ENCODE assay signal across 26 cellular contexts in genomic region chr5:71836547-71837112, GRCh38.
DNase-seq lines count a peak whose midpoint lies in the region; ATAC-seq and TF ChIP-seq lines count a peak whose summit lies in the region.
"Had no signal": no experiment of that assay in that cellular context is flagged by ENCODE, and none has a peak within 500 bp of the region (broad histone marks: within the 10 kb centered on the region; RNA-seq: fewer than 3 reads in every experiment).

No MANE protein-coding gene starts in this region.

- no TSS peak for BruUV-seq in Calu3 (replicated peaks; lab: Mats Ljungman, UMichigan)

- H3K27ac ChIP-seq in endodermal cell (ENCODE audit: low read depth, low read length) (peak overlapping the region; percentile 12), osteoblast (ENCODE audit: low read depth, low read length) (no peak overlapping the region)
- H3K27ac ChIP-seq: epithelial cell of prostate, transverse colon had no signal

- H3K4me2 ChIP-seq in osteoblast (ENCODE audit: insufficient read depth, low read length): no peak overlapping the region

- H3K4me1 Mint-ChIP-seq in endodermal cell (peaks cover 7% of the 10 kb centered on the region), Calu3 (ENCODE audit: low read depth, unreplicated experiment) (no peaks in the 10 kb centered on the region), T-helper 17 cell (no peaks in the 10 kb centered on the region)
- H3K4me1 Mint-ChIP-seq: activated CD4-positive, alpha-beta T cell treated with anti-CD3 and anti-CD28 coated beads, Interleukin-2, amount 10 ng/mL, durations not matched to agents 24 days and 14 days; activated naive CD8-positive, alpha-beta T cell treated with anti-CD3 and anti-CD28 coated beads, Interleukin-2, amount 10 ng/mL, durations not matched to agents 7 days and 5 days; stimulated activated naive B cell treated with anti-CD40 and anti-IgM and Interleukin-4, amounts not matched to agents 10 μg/mL and 1 μg/mL and 100 μg/mL, for 72 hours had no signal

- H3K4me3 Mint-ChIP-seq in endodermal cell (no peak overlapping the region), Calu3 (ENCODE audit: low read depth, unreplicated experiment) (no peak overlapping the region), T-helper 17 cell (no peak overlapping the region)
- H3K4me3 Mint-ChIP-seq: activated CD4-positive, alpha-beta T cell treated with anti-CD3 and anti-CD28 coated beads, Interleukin-2, amount 10 ng/mL, durations not matched to agents 24 days and 14 days; activated naive CD8-positive, alpha-beta T cell treated with anti-CD3 and anti-CD28 coated beads, Interleukin-2, amount 10 ng/mL, durations not matched to agents 7 days and 5 days; CD4-positive, alpha-beta T cell; nephron; stimulated activated naive B cell treated with anti-CD40 and anti-IgM and Interleukin-4, amounts not matched to agents 10 μg/mL and 1 μg/mL and 100 μg/mL, for 72 hours had no signal

- ATAC-seq in HG03039 (IDR thresholded peaks at IDR 0.05; ENCODE audit: unreplicated experiment): no peak
- no peak for ATAC-seq in T-helper 17 cell
- ATAC-seq in esophagus mucosa: no peak
- ATAC-seq: left lobe of liver; stimulated activated naive B cell treated with anti-CD40 and anti-IgM and Interleukin-4, amounts not matched to agents 10 μg/mL and 1 μg/mL and 100 μg/mL, for 72 hours had no signal

- peaks cover 7% of the 10 kb centered on the region for H3K9me3 Mint-ChIP-seq in endodermal cell
- no peaks in the 10 kb centered on the region for H3K9me3 Mint-ChIP-seq in Calu3 (ENCODE audit: low read depth, unreplicated experiment)
- H3K9me3 Mint-ChIP-seq: activated CD4-positive, alpha-beta T cell treated with anti-CD3 and anti-CD28 coated beads, Interleukin-2, amount 10 ng/mL, durations not matched to agents 24 days and 14 days; activated naive CD8-positive, alpha-beta T cell treated with anti-CD3 and anti-CD28 coated beads, Interleukin-2, amount 10 ng/mL, durations not matched to agents 7 days and 5 days; CD4-positive, alpha-beta T cell; nephron; stimulated activated naive B cell treated with anti-CD40 and anti-IgM and Interleukin-4, amounts not matched to agents 10 μg/mL and 1 μg/mL and 100 μg/mL, for 72 hours had no signal

- H3K4me3 ChIP-seq in endodermal cell (ENCODE audit: low read length): no peak overlapping the region
- H3K4me3 ChIP-seq in osteoblast (ENCODE audit: insufficient read depth, low read length): no peak overlapping the region
- H3K4me3 ChIP-seq: transverse colon had no signal

- H3K36me3 Mint-ChIP-seq in endodermal cell (ENCODE audit: low read depth) (no peaks in the 10 kb centered on the region), Calu3 (ENCODE audit: insufficient read depth, unreplicated experiment) (no peaks in the 10 kb centered on the region), T-helper 17 cell (ENCODE audit: low read depth) (no peaks in the 10 kb centered on the region)
- H3K36me3 Mint-ChIP-seq: activated naive CD8-positive, alpha-beta T cell treated with anti-CD3 and anti-CD28 coated beads, Interleukin-2, amount 10 ng/mL, durations not matched to agents 7 days and 5 days; stimulated activated naive B cell treated with anti-CD40 and anti-IgM and Interleukin-4, amounts not matched to agents 10 μg/mL and 1 μg/mL and 100 μg/mL, for 72 hours had no signal

- CTCF ChIA-PET in Calu3 (lab: Charles Lee): interaction anchor here (1.0 to 1.6 kb wide), 2 partner anchors 86 to 95 kb away, joined by 4 to 6 read pairs; no protein-coding TSS in a partner anchor

- 86 to 87% methylated on average over 4 to 6 of the region's 6 CpGs for WGBS in endodermal cell (ENCODE audit: insufficient coverage in 1 of 2, insufficient read length in 1 of 2), 2 experiments

- DNase-seq in LHCN-M2 (ENCODE audit: low read depth) (peak; percentile 19), RPMI7951 (ENCODE audit: low read depth) (peak; percentile 9), endodermal cell (no peak), osteoblast (ENCODE audit: insufficient read length, low spot score, missing footprints) (peak; percentile 34), Calu3 (no peak), T-helper 17 cell (no peak)
- DNase-seq: activated CD4-positive, alpha-beta T cell treated with anti-CD3 and anti-CD28 coated beads, Interleukin-2, amount 10 ng/mL, durations not matched to agents 24 days and 14 days; activated naive CD8-positive, alpha-beta T cell treated with anti-CD3 and anti-CD28 coated beads, Interleukin-2, amount 10 ng/mL, durations not matched to agents 7 days and 5 days; CD4-positive, alpha-beta T cell; head of caudate nucleus; KG1; midbrain; NCI-H1092 treated with DMSO at 0.1 percent for 48 hours; NCI-H2081; NCI-H446 treated with DMSO at 0.1 percent for 48 hours; Right ventricle myocardium superior; stimulated activated CD4-positive, alpha-beta T cell treated with anti-CD3 and anti-CD28 coated beads, Interleukin-2, amount 100 ng/mL, for 24 hours; stimulated activated naive B cell treated with anti-CD40 and anti-IgM and Interleukin-4, amounts not matched to agents 10 μg/mL and 1 μg/mL and 100 μg/mL, for 72 hours; T-helper 1 cell; transverse colon had no signal

- no peaks in the 10 kb centered on the region for H3K36me3 ChIP-seq in endodermal cell (ENCODE audit: control insufficient read depth, insufficient read depth, low read length)
- H3K36me3 ChIP-seq in osteoblast (ENCODE audit: insufficient read depth, low read length): no peaks in the 10 kb centered on the region
- H3K36me3 ChIP-seq: transverse colon had no signal

- H3K27me3 ChIP-seq in endodermal cell (ENCODE audit: control insufficient read depth, insufficient read depth, low read length, poor library complexity, severe bottlenecking) (no peaks in the 10 kb centered on the region), osteoblast (ENCODE audit: insufficient read depth, low read length) (no peaks in the 10 kb centered on the region)
- H3K27me3 ChIP-seq: transverse colon had no signal

- H4K20me1 ChIP-seq in osteoblast (ENCODE audit: insufficient read depth, low read length): no peaks in the 10 kb centered on the region

- H3K4me1 ChIP-seq in endodermal cell (ENCODE audit: control insufficient read depth, insufficient read depth, low read length): no peaks in the 10 kb centered on the region
- H3K4me1 ChIP-seq in osteoblast (ENCODE audit: insufficient read depth, low read length): peaks cover 5% of the 10 kb centered on the region
- H3K4me1 ChIP-seq: transverse colon had no signal

- intact Hi-C loops in Calu3 (cut with micrococcal nuclease; ENCODE audit: unreplicated experiment): no loop called here

- TF ChIP-seq CTCF in endodermal cell (conservative IDR thresholded peaks at IDR 0.05) (no peak), osteoblast (IDR thresholded peaks at IDR 0.05; ENCODE audit: extremely low read depth, low read depth, low read length) (no peak), Calu3 (IDR thresholded peaks at IDR 0.05; ENCODE audit: unreplicated experiment) (no peak)

- no peaks in the 10 kb centered on the region for H3K79me2 ChIP-seq in osteoblast (ENCODE audit: insufficient read depth, low read length)

- H3K27me3 Mint-ChIP-seq in endodermal cell (ENCODE audit: insufficient read depth): no peaks in the 10 kb centered on the region
- peaks cover 8% of the 10 kb centered on the region for H3K27me3 Mint-ChIP-seq in Calu3 (ENCODE audit: unreplicated experiment)
- H3K27me3 Mint-ChIP-seq in T-helper 17 cell: peaks cover 7% of the 10 kb centered on the region
- H3K27me3 Mint-ChIP-seq: activated CD4-positive, alpha-beta T cell treated with anti-CD3 and anti-CD28 coated beads, Interleukin-2, amount 10 ng/mL, durations not matched to agents 24 days and 14 days; activated naive CD8-positive, alpha-beta T cell treated with anti-CD3 and anti-CD28 coated beads, Interleukin-2, amount 10 ng/mL, durations not matched to agents 7 days and 5 days; progenitor cell of endocrine pancreas had no signal

- H3K27ac Mint-ChIP-seq in endodermal cell: no peak overlapping the region
- no peak overlapping the region for H3K27ac Mint-ChIP-seq in Calu3 (ENCODE audit: unreplicated experiment)
- H3K27ac Mint-ChIP-seq in T-helper 17 cell: no peak overlapping the region
- H3K27ac Mint-ChIP-seq: activated CD4-positive, alpha-beta T cell treated with anti-CD3 and anti-CD28 coated beads, Interleukin-2, amount 10 ng/mL, durations not matched to agents 24 days and 14 days; activated naive CD8-positive, alpha-beta T cell treated with anti-CD3 and anti-CD28 coated beads, Interleukin-2, amount 10 ng/mL, durations not matched to agents 7 days and 5 days; CD4-positive, alpha-beta T cell; nephron; progenitor cell of endocrine pancreas; stimulated activated naive B cell treated with anti-CD40 and anti-IgM and Interleukin-4, amounts not matched to agents 10 μg/mL and 1 μg/mL and 100 μg/mL, for 72 hours had no signal

- H2AFZ ChIP-seq in osteoblast (ENCODE audit: low read length): no peak overlapping the region

- H3K9me3 ChIP-seq in endodermal cell (ENCODE audit: control insufficient read depth, low read length) (peaks cover 8% of the 10 kb centered on the region), osteoblast (ENCODE audit: low read depth, low read length) (no peaks in the 10 kb centered on the region), T-helper 17 cell (ENCODE audit: control insufficient read depth, low read length, poor library complexity, severe bottlenecking) (no peaks in the 10 kb centered on the region)
- H3K9me3 ChIP-seq: transverse colon had no signal

- no peak overlapping the region for H3K9ac ChIP-seq in endodermal cell (ENCODE audit: extremely low read depth, low read length, poor library complexity, severe bottlenecking)

Comparison
In these comparisons a context has a peak if more than half of its experiments do, and no peak if none do; other contexts are left out.
1. DNase-seq: peak in LHCN-M2 (single experiment), RPMI7951 (single experiment) and osteoblast (single experiment); none in endodermal cell (single experiment), Calu3 (single experiment) and T-helper 17 cell (0 of 3).